In genomic region chr12:7100239-7100638, GRCh38 we compare ENCODE assay signal across 26 cellular contexts. TPM values are rescaled to one million over a fixed set of nuclear protein-coding genes. Genes with fewer than 3 reads are reported as not detected.
"Had no signal": no experiment of that assay in that cellular context is flagged by ENCODE, and none has a peak within 500 bp of the region (broad histone marks: within the 10 kb centered on the region; RNA-seq: fewer than 3 reads in every experiment).

No MANE protein-coding gene starts in this region.

- H3K9me3 Mint-ChIP-seq: activated CD4-positive, alpha-beta memory T cell treated with anti-CD3 and anti-CD28 coated beads, Interleukin-2, amount 10 ng/mL, durations not matched to agents 7 days and 5 days; activated naive CD4-positive, alpha-beta T cell treated with anti-CD3 and anti-CD28 coated beads, Interleukin-2, amount 10 ng/mL, durations not matched to agents 7 days and 5 days; activated naive CD8-positive, alpha-beta T cell treated with anti-CD3 and anti-CD28 coated beads, Interleukin-2, amount 50 U/mL, for 24 hours; activated T-helper 2 cell treated with anti-CD3 and anti-CD28 coated beads, Interferon-gamma antibody, Interleukin-2, Interleukin-4, amounts not matched to agents 10 μg/mL and 5 μg/mL and 100 μg/mL, durations not matched to agents 14 hours and 24 hours and 36 hours; brain had no signal

- H3K36me3 Mint-ChIP-seq: brain had no signal

- H3K27me3 ChIP-seq: dorsolateral prefrontal cortex, ovary had no signal

- H3K36me3 ChIP-seq: ovary had no signal

- H3K9me3 ChIP-seq: lower lobe of right lung, ovary, psoas muscle had no signal

- H3K4me3 ChIP-seq: dorsolateral prefrontal cortex, lower lobe of right lung, ovary, psoas muscle had no signal

- H3K4me1 ChIP-seq: lower lobe of right lung had no signal

- H3K27me3 Mint-ChIP-seq: activated CD4-positive, alpha-beta memory T cell treated with anti-CD3 and anti-CD28 coated beads, Interleukin-2, amount 10 ng/mL, durations not matched to agents 7 days and 5 days; activated CD8-positive, alpha-beta memory T cell treated with anti-CD3 and anti-CD28 coated beads, Interleukin-2, amount 10 ng/mL, durations not matched to agents 7 days and 5 days; activated naive CD4-positive, alpha-beta T cell treated with anti-CD3 and anti-CD28 coated beads, Interleukin-2, amount 10 ng/mL, durations not matched to agents 7 days and 5 days; activated naive CD8-positive, alpha-beta T cell treated with anti-CD3 and anti-CD28 coated beads, Interleukin-2, amount 50 U/mL, for 24 hours; naive thymus-derived CD8-positive, alpha-beta T cell; stimulated activated naive CD8-positive, alpha-beta T cell treated with anti-CD3 and anti-CD28 coated beads, Interleukin-15, amount 100 ng/mL, for 72 hours had no signal

- H3K27ac Mint-ChIP-seq: activated CD4-positive, alpha-beta memory T cell treated with anti-CD3 and anti-CD28 coated beads, Interleukin-2, amount 10 ng/mL, durations not matched to agents 7 days and 5 days; activated CD8-positive, alpha-beta memory T cell treated with anti-CD3 and anti-CD28 coated beads, Interleukin-2, amount 10 ng/mL, durations not matched to agents 7 days and 5 days; activated naive CD4-positive, alpha-beta T cell treated with anti-CD3 and anti-CD28 coated beads, Interleukin-2, amount 10 ng/mL, durations not matched to agents 7 days and 5 days; activated naive CD8-positive, alpha-beta T cell treated with anti-CD3 and anti-CD28 coated beads, Interleukin-2, amount 50 U/mL, for 24 hours; activated T-helper 2 cell treated with anti-CD3 and anti-CD28 coated beads, Interferon-gamma antibody, Interleukin-2, Interleukin-4, amounts not matched to agents 10 μg/mL and 5 μg/mL and 100 μg/mL, durations not matched to agents 14 hours and 24 hours and 36 hours; brain; stimulated activated naive CD8-positive, alpha-beta T cell treated with anti-CD3 and anti-CD28 coated beads, Interleukin-15, amount 100 ng/mL, for 72 hours had no signal

- H3K4me1 Mint-ChIP-seq: brain had no signal

- ATAC-seq: activated CD8-positive, alpha-beta memory T cell treated with anti-CD3 and anti-CD28 coated beads, Interleukin-2, amount 10 ng/mL, durations not matched to agents 7 days and 5 days; activated naive CD8-positive, alpha-beta T cell treated with anti-CD3 and anti-CD28 coated beads, Interleukin-2, amount 50 U/mL, for 24 hours; left colon; lower lobe of right lung; naive thymus-derived CD8-positive, alpha-beta T cell; psoas muscle; right cardiac atrium; stimulated activated naive CD8-positive, alpha-beta T cell treated with anti-CD3 and anti-CD28 coated beads, Interleukin-15, amount 100 ng/mL, for 72 hours had no signal

- DNase-seq: activated CD4-positive, alpha-beta memory T cell treated with anti-CD3 and anti-CD28 coated beads, Interleukin-2, amount 10 ng/mL, durations not matched to agents 7 days and 5 days; activated CD4-positive, alpha-beta T cell treated with anti-CD3 and anti-CD28 coated beads for 48 hours; activated CD4-positive, CD25-positive, alpha-beta regulatory T cell; activated CD8-positive, alpha-beta memory T cell treated with anti-CD3 and anti-CD28 coated beads, Interleukin-2, amount 10 ng/mL, durations not matched to agents 7 days and 5 days; activated naive CD4-positive, alpha-beta T cell treated with anti-CD3 and anti-CD28 coated beads, Interleukin-2, amount 10 ng/mL, durations not matched to agents 7 days and 5 days; activated naive CD8-positive, alpha-beta T cell treated with anti-CD3 and anti-CD28 coated beads, Interleukin-2, amount 50 U/mL, for 24 hours; anterior cingulate cortex; caudate nucleus; dorsolateral prefrontal cortex; foreskin fibroblast; glutamatergic neuron; hypothalamus; islet precursor cell; left colon; lower lobe of right lung; naive thymus-derived CD8-positive, alpha-beta T cell; ovary; psoas muscle; right cardiac atrium; small intestine; stimulated activated CD4-positive, alpha-beta T cell treated with anti-CD3 and anti-CD28 coated beads, Interleukin-15, amount 100 ng/mL, for 24 hours; stimulated activated CD4-positive, alpha-beta T cell treated with anti-CD3 and anti-CD28 coated beads, Interleukin-2, amount 100 ng/mL, for 48 hours; stimulated activated naive CD8-positive, alpha-beta T cell treated with anti-CD3 and anti-CD28 coated beads, Interleukin-15, amount 100 ng/mL, for 72 hours; trophoblast cell had no signal

- H3K4me3 Mint-ChIP-seq: activated CD4-positive, alpha-beta memory T cell treated with anti-CD3 and anti-CD28 coated beads, Interleukin-2, amount 10 ng/mL, durations not matched to agents 7 days and 5 days; activated CD8-positive, alpha-beta memory T cell treated with anti-CD3 and anti-CD28 coated beads, Interleukin-2, amount 10 ng/mL, durations not matched to agents 7 days and 5 days; activated naive CD4-positive, alpha-beta T cell treated with anti-CD3 and anti-CD28 coated beads, Interleukin-2, amount 10 ng/mL, durations not matched to agents 7 days and 5 days; activated naive CD8-positive, alpha-beta T cell treated with anti-CD3 and anti-CD28 coated beads, Interleukin-2, amount 50 U/mL, for 24 hours; brain; naive thymus-derived CD8-positive, alpha-beta T cell; stimulated activated naive CD8-positive, alpha-beta T cell treated with anti-CD3 and anti-CD28 coated beads, Interleukin-15, amount 100 ng/mL, for 72 hours had no signal

- H3K27ac ChIP-seq: dorsolateral prefrontal cortex, lower lobe of right lung, psoas muscle had no signal

RNA-seq across cellular contexts. Expression of gene RBP5, which starts 28.4 kb away (rescaled TPM):
- total RNA-seq: activated T-helper 2 cell treated with anti-CD3 and anti-CD28 coated beads, Interferon-gamma antibody, Interleukin-2, Interleukin-4, amounts not matched to agents 10 μg/mL and 5 μg/mL and 100 μg/mL, durations not matched to agents 14 hours and 24 hours and 36 hours had no signal
